Comparison of ENCODE assay signal across 6 cellular contexts in the genomic region with DNA sequence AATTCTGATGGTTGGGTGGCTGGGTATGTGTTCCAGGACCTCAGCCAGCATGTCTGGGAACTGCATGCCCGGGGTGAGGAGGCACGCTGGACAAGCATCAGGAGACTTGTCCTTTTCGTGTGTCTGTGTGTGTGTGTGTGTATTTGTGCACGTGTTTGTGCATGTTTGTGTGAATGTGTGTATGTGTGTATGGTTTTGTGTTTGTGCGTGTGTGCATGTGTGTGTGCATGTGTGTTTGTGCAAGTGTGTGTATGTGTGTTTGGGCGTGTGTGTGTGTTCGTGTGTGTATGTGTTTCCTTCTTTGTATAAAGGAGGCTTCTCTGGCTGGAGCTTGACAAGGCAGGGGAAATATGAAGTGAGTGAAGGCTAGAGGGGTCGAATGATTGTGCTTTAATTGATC.
"Had no signal": no experiment of that assay in that cellular context is flagged by ENCODE, and none has a peak within 500 bp of the region (broad histone marks: within the 10 kb centered on the region; RNA-seq: fewer than 3 reads in every experiment).

No MANE protein-coding gene starts in this region.

- DNase-seq: H7, IMR-90, KG1 had no signal

- H3K4me2 ChIP-seq: GM23338 had no signal

- H3K4me3 Mint-ChIP-seq: GM23338 had no signal

- H3K27ac Mint-ChIP-seq: GM23338 had no signal

- FAIRE-seq: K562 had no signal

- H3K4me1 Mint-ChIP-seq: GM23338 had no signal

- H3K4me1 ChIP-seq: HAP-1 had no signal

- H3K36me3 ChIP-seq: HAP-1 had no signal

- H2AFZ ChIP-seq: GM23338 had no signal

- H3K9me3 ChIP-seq: HAP-1 had no signal

- H3K4me3 ChIP-seq: GM23338, HAP-1, K562 had no signal

- H3K9me3 Mint-ChIP-seq: GM23338 had no signal
